ENCODE assay signal across 24 cellular contexts in genomic region chr1:15243275-15244043, GRCh38. TPM values are rescaled to one million over a fixed set of nuclear protein-coding genes. Genes with fewer than 3 reads are reported as not detected.
DNase-seq lines count a peak whose midpoint lies in the region; ATAC-seq, FAIRE-seq and TF ChIP-seq lines count a peak whose summit lies in the region.
"Had no signal": no experiment of that assay in that cellular context is flagged by ENCODE, and none has a peak within 500 bp of the region (broad histone marks: within the 10 kb centered on the region; RNA-seq: fewer than 3 reads in every experiment).

No MANE protein-coding gene starts in this region.

- H3K27ac ChIP-seq in uterus = no peak overlapping the region
- H3K27ac ChIP-seq: BLaER1 treated with 17β-estradiol and CSF1 and Interleukin-3, amounts not matched to agents 10 nM and 100 nM; SK-N-MC had no signal

- H3K9me3 Mint-ChIP-seq in activated CD4-positive, alpha-beta memory T cell treated with anti-CD3 and anti-CD28 coated beads for 36 hours = peaks cover 5% of the 10 kb centered on the region
- peaks cover 15% of the 10 kb centered on the region for H3K9me3 Mint-ChIP-seq in activated CD4-positive, alpha-beta memory T cell treated with anti-CD3 and anti-CD28 coated beads, Interleukin-2, amount 10 ng/mL, durations not matched to agents 7 days and 5 days
- no peaks in the 10 kb centered on the region for H3K9me3 Mint-ChIP-seq in osteocyte (ENCODE audit: unreplicated experiment)

- TF ChIP-seq CTCF in osteocyte (IDR thresholded peaks at IDR 0.05) = no peak
- TF ChIP-seq CTCF in uterus (IDR thresholded peaks at IDR 0.05) = no peak

- POLR2A ChIA-PET in activated CD4-positive, alpha-beta memory T cell treated with anti-CD3 and anti-CD28 coated beads for 36 hours (lab: Charles Lee) = interaction anchor here (0.7 kb wide), 1 partner anchor 20 kb away, joined by 4 read pairs; no protein-coding TSS in a partner anchor
- POLR2A ChIA-PET in activated CD4-positive, alpha-beta memory T cell treated with anti-CD3 and anti-CD28 coated beads, Interleukin-2, amount 10 ng/mL, durations not matched to agents 7 days and 5 days (lab: Charles Lee) = no interaction called here

- no peaks in the 10 kb centered on the region for H3K36me3 ChIP-seq in uterus
- H3K36me3 ChIP-seq: BLaER1 treated with 17β-estradiol and CSF1 and Interleukin-3, amounts not matched to agents 10 nM and 100 nM; HAP-1 had no signal

- DNase-seq in activated CD4-positive, alpha-beta memory T cell treated with anti-CD3 and anti-CD28 coated beads for 36 hours = peak; percentile 23
- no peak for DNase-seq in activated CD4-positive, alpha-beta memory T cell treated with anti-CD3 and anti-CD28 coated beads, Interleukin-2, amount 10 ng/mL, durations not matched to agents 7 days and 5 days
- DNase-seq in GM12891 (ENCODE audit: insufficient read length, low spot score) = no peak
- peak; percentile 43 for DNase-seq in ecto neural progenitor cell (ENCODE audit: low spot score)
- DNase-seq in osteocyte (ENCODE audit: extremely low spot score, unreplicated experiment) = peak; percentile 53
- no peak for DNase-seq in activated gamma-delta T cell treated with Interleukin-2 at 50 U/mL for 16 hours
- no peak for DNase-seq in uterus
- DNase-seq: activated CD8-positive, alpha-beta memory T cell treated with anti-CD3 and anti-CD28 coated beads, Interleukin-2, amount 10 ng/mL, durations not matched to agents 7 days and 5 days; activated naive CD4-positive, alpha-beta T cell treated with Interleukin-2 at 50 U/mL for 16 hours; naive B cell; NCI-H2227 treated with DMSO at 0.1 percent for 48 hours; small intestine; stimulated activated CD4-positive, alpha-beta T cell treated with anti-CD3 and anti-CD28 coated beads, Interleukin-2, amount 100 ng/mL, for 48 hours had no signal

- H3K36me3 Mint-ChIP-seq in activated CD4-positive, alpha-beta memory T cell treated with anti-CD3 and anti-CD28 coated beads for 36 hours = no peaks in the 10 kb centered on the region
- H3K36me3 Mint-ChIP-seq in activated CD4-positive, alpha-beta memory T cell treated with anti-CD3 and anti-CD28 coated beads, Interleukin-2, amount 10 ng/mL, durations not matched to agents 7 days and 5 days (ENCODE audit: low read depth) = peaks cover 5% of the 10 kb centered on the region
- no peaks in the 10 kb centered on the region for H3K36me3 Mint-ChIP-seq in osteocyte (ENCODE audit: unreplicated experiment)
- H3K36me3 Mint-ChIP-seq: brain had no signal

- peaks cover 41% of the 10 kb centered on the region for H3K27me3 Mint-ChIP-seq in activated CD4-positive, alpha-beta memory T cell treated with anti-CD3 and anti-CD28 coated beads for 36 hours
- H3K27me3 Mint-ChIP-seq in activated CD4-positive, alpha-beta memory T cell treated with anti-CD3 and anti-CD28 coated beads, Interleukin-2, amount 10 ng/mL, durations not matched to agents 7 days and 5 days = peaks cover 56% of the 10 kb centered on the region
- peaks cover 50% of the 10 kb centered on the region for H3K27me3 Mint-ChIP-seq in osteocyte (ENCODE audit: unreplicated experiment)

- CTCF ChIA-PET in activated CD4-positive, alpha-beta memory T cell treated with anti-CD3 and anti-CD28 coated beads for 36 hours (lab: Charles Lee) = interaction anchor here (0.7 kb wide), 1 partner anchor 62 kb away, joined by 3 read pairs; no protein-coding TSS in a partner anchor
- CTCF ChIA-PET in activated CD4-positive, alpha-beta memory T cell treated with anti-CD3 and anti-CD28 coated beads, Interleukin-2, amount 10 ng/mL, durations not matched to agents 7 days and 5 days (lab: Charles Lee) = no interaction called here

- intact Hi-C loops in activated CD4-positive, alpha-beta memory T cell treated with anti-CD3 and anti-CD28 coated beads for 36 hours (cut with micrococcal nuclease) = loop anchor here (1.0 kb wide), 1 partner anchor 12 kb away; no protein-coding TSS in a partner anchor
- intact Hi-C loops in uterus (cut with DNase I; ENCODE audit: low total_unique reads) = no loop called here

- TF ChIP-seq POLR2A in GM12891 (IDR thresholded peaks at IDR 0.05; ENCODE audit: low read depth, low read length) (no peak), GM18505 (IDR thresholded peaks at IDR 0.05; ENCODE audit: borderline replicate concordance, extremely low read depth, insufficient read depth, insufficient read length) (no peak), uterus (IDR thresholded peaks at IDR 0.05) (no peak)

- peaks cover 28% of the 10 kb centered on the region for H3K4me1 Mint-ChIP-seq in activated CD4-positive, alpha-beta memory T cell treated with anti-CD3 and anti-CD28 coated beads for 36 hours (ENCODE audit: low read depth)
- H3K4me1 Mint-ChIP-seq in activated CD4-positive, alpha-beta memory T cell treated with anti-CD3 and anti-CD28 coated beads, Interleukin-2, amount 10 ng/mL, durations not matched to agents 7 days and 5 days = peaks cover 16% of the 10 kb centered on the region
- peaks cover 3% of the 10 kb centered on the region for H3K4me1 Mint-ChIP-seq in osteocyte (ENCODE audit: unreplicated experiment)

- H3K4me3 ChIP-seq in uterus = no peak overlapping the region
- H3K4me3 ChIP-seq: BLaER1 treated with 17β-estradiol and CSF1 and Interleukin-3, amounts not matched to agents 10 nM and 100 nM; HAP-1; lung; SK-N-MC had no signal

- H3K4me1 ChIP-seq in uterus = peaks cover 0 to 5% of the 10 kb centered on the region in 2 donors
- H3K4me1 ChIP-seq: HAP-1 had no signal

- FAIRE-seq in GM12891 (lab: Jason Lieb, UNC) = peak; percentile 66
- FAIRE-seq: endothelial cell of umbilical vein, islet of Langerhans, RCC 7860, small intestine had no signal

- no peak overlapping the region for H3K27ac Mint-ChIP-seq in activated CD4-positive, alpha-beta memory T cell treated with anti-CD3 and anti-CD28 coated beads for 36 hours
- no peak overlapping the region for H3K27ac Mint-ChIP-seq in activated CD4-positive, alpha-beta memory T cell treated with anti-CD3 and anti-CD28 coated beads, Interleukin-2, amount 10 ng/mL, durations not matched to agents 7 days and 5 days
- H3K27ac Mint-ChIP-seq in osteocyte (ENCODE audit: unreplicated experiment) = no peak overlapping the region
- H3K27ac Mint-ChIP-seq: activated CD8-positive, alpha-beta memory T cell treated with anti-CD3 and anti-CD28 coated beads, Interleukin-2, amount 10 ng/mL, durations not matched to agents 7 days and 5 days; progenitor cell of endocrine pancreas; T-helper 2 cell treated with Interferon-gamma antibody and Interleukin-4, amounts not matched to agents 5 μg/mL and 100 μg/mL, for 36 hours had no signal

- H3K4me3 Mint-ChIP-seq in activated CD4-positive, alpha-beta memory T cell treated with anti-CD3 and anti-CD28 coated beads for 36 hours = no peak overlapping the region
- no peak overlapping the region for H3K4me3 Mint-ChIP-seq in activated CD4-positive, alpha-beta memory T cell treated with anti-CD3 and anti-CD28 coated beads, Interleukin-2, amount 10 ng/mL, durations not matched to agents 7 days and 5 days
- H3K4me3 Mint-ChIP-seq in osteocyte (ENCODE audit: unreplicated experiment) = no peak overlapping the region
- H3K4me3 Mint-ChIP-seq: activated CD8-positive, alpha-beta memory T cell treated with anti-CD3 and anti-CD28 coated beads, Interleukin-2, amount 10 ng/mL, durations not matched to agents 7 days and 5 days; T-helper 2 cell treated with Interferon-gamma antibody and Interleukin-4, amounts not matched to agents 5 μg/mL and 100 μg/mL, for 36 hours had no signal

- no peak for ATAC-seq in GM18505 (IDR thresholded peaks at IDR 0.05; ENCODE audit: unreplicated experiment)
- ATAC-seq: activated CD8-positive, alpha-beta memory T cell treated with anti-CD3 and anti-CD28 coated beads, Interleukin-2, amount 10 ng/mL, durations not matched to agents 7 days and 5 days had no signal

- no peaks in the 10 kb centered on the region for H3K9me3 ChIP-seq in uterus
- H3K9me3 ChIP-seq: HAP-1 had no signal

- H3K27me3 ChIP-seq in uterus = no peaks in the 10 kb centered on the region

TF ChIP-seq in GM12891, 5 proteins besides CTCF, POLR2A, EP300 and RAD21:
- no peak for TF ChIP-seq SPI1 (IDR thresholded peaks at IDR 0.05; ENCODE audit: low read depth, low read length)
- no peak for TF ChIP-seq POU2F2 (IDR thresholded peaks at IDR 0.05; ENCODE audit: low read depth, low read length)
- no peak for TF ChIP-seq TAF1 (IDR thresholded peaks at IDR 0.05; ENCODE audit: low read depth, low read length)
- no peak for TF ChIP-seq PAX5 (IDR thresholded peaks at IDR 0.05; ENCODE audit: insufficient read depth, low read length, severe bottlenecking)
- no peak for TF ChIP-seq POLR2AphosphoS5 (IDR thresholded peaks at IDR 0.05; ENCODE audit: low read depth, low read length)

RNA-seq across cellular contexts. Expression of gene FHAD1, which starts 3.6 kb away (rescaled TPM):
- not detected for total RNA-seq in activated CD4-positive, alpha-beta memory T cell treated with anti-CD3 and anti-CD28 coated beads for 36 hours
- total RNA-seq in activated CD4-positive, alpha-beta memory T cell treated with anti-CD3 and anti-CD28 coated beads, Interleukin-2, amount 10 ng/mL, durations not matched to agents 7 days and 5 days = under 1 TPM in 1 of 2 experiments, not detected in 1; 0.18 TPM
- polyA plus RNA-seq in GM12891 (2012; ENCODE audit: low read depth, missing spikeins) = 0.15 TPM
- total RNA-seq in osteocyte (not detected in 2 replicates), uterus (1 to 10 TPM in 2 of 4 donors, not detected in 2; 1.1 to 4.1 TPM)
- total RNA-seq: activated CD8-positive, alpha-beta memory T cell treated with anti-CD3 and anti-CD28 coated beads, Interleukin-2, amount 10 ng/mL, durations not matched to agents 7 days and 5 days had no signal

Comparison
In these comparisons a context has a peak if more than half of its experiments do, and no peak if none do; other contexts are left out.
1. DNase-seq: peak in activated CD4-positive, alpha-beta memory T cell treated with anti-CD3 and anti-CD28 coated beads for 36 hours (single experiment), ecto neural progenitor cell (single experiment) and osteocyte (single experiment); none in activated CD4-positive, alpha-beta memory T cell treated with anti-CD3 and anti-CD28 coated beads, Interleukin-2, amount 10 ng/mL, durations not matched to agents 7 days and 5 days (single experiment), GM12891 (single experiment), activated gamma-delta T cell treated with Interleukin-2 at 50 U/mL for 16 hours (single experiment) and uterus (0 of 2).